Comparison of ENCODE assay signal across 8 cellular contexts in genomic region chr17:62628845-62629555, GRCh38. TPM values are rescaled to one million over a fixed set of nuclear protein-coding genes. Genes with fewer than 3 reads are reported as not detected.
DNase-seq lines count a peak whose midpoint lies in the region; ATAC-seq and TF ChIP-seq lines count a peak whose summit lies in the region.

No MANE protein-coding gene starts in this region.

- peaks cover 41% of the 10 kb centered on the region for H3K36me3 ChIP-seq in mesodermal cell (ENCODE audit: control insufficient read depth, insufficient read depth, low read length)

- ATAC-seq in HG02970 (IDR thresholded peaks at IDR 0.05; ENCODE audit: low FRiP score, unreplicated experiment): no peak
- no peak for ATAC-seq in GM21367 (IDR thresholded peaks at IDR 0.05; ENCODE audit: unreplicated experiment)

- H3K27ac ChIP-seq in mesodermal cell (ENCODE audit: low read depth, low read length, severe bottlenecking): peak overlapping the region; percentile 92

- H3K4me3 ChIP-seq in choroid plexus epithelial cell (ENCODE audit: low read depth, low read length) (peak overlapping the region; percentile 84), mesodermal cell (ENCODE audit: extremely low read depth, insufficient read depth, low read length, poor library complexity, severe bottlenecking) (peak overlapping the region; percentile 94)

- no peaks in the 10 kb centered on the region for H3K9me3 ChIP-seq in mesodermal cell (ENCODE audit: control insufficient read depth, low read length)

- H3K4me1 ChIP-seq in mesodermal cell (ENCODE audit: control insufficient read depth, insufficient read depth, low read length, poor library complexity, severe bottlenecking): peaks cover 54% of the 10 kb centered on the region

- 5 to 10% methylated on average over 10 to 11 of the region's 18 CpGs for WGBS in mesodermal cell (ENCODE audit: insufficient coverage in 2 of 2), 2 experiments

- DNase-seq in A172 (ENCODE audit: low spot score) (peak; percentile 25), HT1080 (ENCODE audit: low read depth) (peak; percentile 17), choroid plexus epithelial cell (ENCODE audit: low read depth) (peak; percentile 86), NCI-H82 treated with DMSO at 0.1 percent for 48 hours (lab: John Stamatoyannopoulos, UW; ENCODE audit: unreplicated experiment) (no peak), RKO (ENCODE audit: low spot score) (no peak)

- no peak for TF ChIP-seq CTCF in choroid plexus epithelial cell (conservative IDR thresholded peaks at IDR 0.05; ENCODE audit: low read depth, low read length)

RNA-seq across cellular contexts. Expression of gene MRC2, which starts 1.5 kb away (rescaled TPM):
- total RNA-seq in A172 (2014; rRNA removed; shearing (Covaris generic)): 122 and 123 TPM in 2 replicates
- 69.9 and 70.5 TPM in 2 replicates for total RNA-seq in HT1080 (2014; rRNA removed; shearing (Covaris generic))
- 53.5 and 56.0 TPM in 2 replicates for polyA plus RNA-seq in HT1080 (2015; cell fraction: cytosol; rRNA removed)
- 234 and 254 TPM in 2 replicates for polyA plus RNA-seq in HT1080 (2015; cell fraction: nucleus; rRNA removed)
- 253 TPM for polyA plus RNA-seq in mesodermal cell (2013, experiment 1 of 2)
- polyA plus RNA-seq in mesodermal cell (2013, experiment 2 of 2): 200 TPM

Comparison
In these comparisons a context has a peak if more than half of its experiments do, and no peak if none do; other contexts are left out.
1. DNase-seq: peak in A172 (single experiment), HT1080 (single experiment) and choroid plexus epithelial cell (single experiment); none in NCI-H82 treated with DMSO at 0.1 percent for 48 hours (single experiment) and RKO (single experiment).